In genomic region chr5:34914671-34915138, GRCh38 we compare ENCODE assay signal across 8 cellular contexts. TPM values are rescaled to one million over a fixed set of nuclear protein-coding genes. Genes with fewer than 3 reads are reported as not detected.
A peak's percentile ranks its signal among the peaks of the same experiment; 100 is the strongest.
DNase-seq lines count a peak whose midpoint lies in the region; ATAC-seq and TF ChIP-seq lines count a peak whose summit lies in the region.

No MANE protein-coding gene starts in this region.

- H3K4me3 Mint-ChIP-seq in natural killer cell (no peak overlapping the region), type B pancreatic cell (no peak overlapping the region)

- no peak for TF ChIP-seq CTCF in BE2C (IDR thresholded peaks at IDR 0.05; ENCODE audit: low read depth, low read length)
- TF ChIP-seq CTCF in epithelial cell of esophagus (IDR thresholded peaks at IDR 0.05; ENCODE audit: insufficient read depth, low read depth, low read length, missing control alignments) = no peak
- TF ChIP-seq CTCF in natural killer cell (IDR thresholded peaks at IDR 0.05) = no peak
- no peak for TF ChIP-seq CTCF in type B pancreatic cell (conservative IDR thresholded peaks at IDR 0.05)

- H3K4me1 Mint-ChIP-seq in natural killer cell (peaks cover 18 to 36% of the 10 kb centered on the region in 2 donors), type B pancreatic cell (ENCODE audit: unreplicated experiment) (peaks cover 19% of the 10 kb centered on the region)

- no peaks in the 10 kb centered on the region for H3K9me3 Mint-ChIP-seq in natural killer cell
- no peaks in the 10 kb centered on the region for H3K9me3 Mint-ChIP-seq in type B pancreatic cell

- intact Hi-C loops in natural killer cell (cut with micrococcal nuclease) = loop anchor here (1.0 to 5.0 kb wide), 5 partner anchors 15 to 1472 kb away; partner anchors contain the start of genes AMACR, DNAJC21, TARS1 and TTC23L

- ATAC-seq in GM19035 (IDR thresholded peaks at IDR 0.05; ENCODE audit: unreplicated experiment) (peak; percentile 16), HG03135 (IDR thresholded peaks at IDR 0.05; ENCODE audit: unreplicated experiment) (peak; percentile 23), natural killer cell (no peak)

- no peaks in the 10 kb centered on the region for H3K9me3 ChIP-seq in BE2C
- no peaks in the 10 kb centered on the region for H3K9me3 ChIP-seq in SK-N-MC (ENCODE audit: low read depth, low read length)

- DNase-seq in BE2C (peak; percentile 16), SK-N-MC (ENCODE audit: low read depth, low spot score) (no peak), epithelial cell of esophagus (ENCODE audit: low read depth) (no peak), natural killer cell (peak; percentile 21), type B pancreatic cell (ENCODE audit: extremely low spot score, unreplicated experiment) (no peak), D341Med (ENCODE audit: low spot score) (no peak)

- H3K36me3 ChIP-seq in BE2C = peaks cover 24% of the 10 kb centered on the region
- peaks cover 36% of the 10 kb centered on the region for H3K36me3 ChIP-seq in SK-N-MC (ENCODE audit: insufficient read depth, low read length)

- H3K27ac Mint-ChIP-seq in natural killer cell (no peak overlapping the region), type B pancreatic cell (no peak overlapping the region)

- H3K9ac ChIP-seq in SK-N-MC (ENCODE audit: insufficient read length) = peak overlapping the region; percentile 90

- H3K27me3 ChIP-seq in BE2C = no peaks in the 10 kb centered on the region

- H3K36me3 Mint-ChIP-seq in natural killer cell = peaks cover 7% of the 10 kb centered on the region
- H3K36me3 Mint-ChIP-seq in type B pancreatic cell = peaks cover 15% of the 10 kb centered on the region

- H3K4me3 ChIP-seq in BE2C (ENCODE audit: low read depth, low read length) (peak overlapping the region; percentile 86), SK-N-MC (peak overlapping the region; percentile 91), epithelial cell of esophagus (ENCODE audit: low read length) (peak overlapping the region; percentile 92)

- H3K4me1 ChIP-seq in BE2C = no peaks in the 10 kb centered on the region

- peak overlapping the region; percentile 72; the same call in 1 of the 2 replicates for H3K27ac ChIP-seq in SK-N-MC

- H3K27me3 Mint-ChIP-seq in natural killer cell (ENCODE audit: low read depth in 2 of 2) (no peaks in the 10 kb centered on the region), type B pancreatic cell (no peaks in the 10 kb centered on the region)

RNA-seq across cellular contexts. Expression of gene RAD1, which starts 0.6 kb away (rescaled TPM):
- 17.7 TPM for polyA plus RNA-seq in BE2C (2012; ENCODE audit: insufficient read depth, insufficient read length, low read depth)
- total RNA-seq in natural killer cell (10 to 100 TPM; 24.3 to 30.9 (median 29.7) TPM), type B pancreatic cell (ENCODE audit: low replicate concordance) (19.5 and 20.9 TPM in 2 replicates)

RNA-seq across cellular contexts. Expression of gene BRIX1, which starts 0.8 kb away (rescaled TPM):
- 113 TPM for polyA plus RNA-seq in BE2C (2012; ENCODE audit: insufficient read depth, insufficient read length, low read depth)
- total RNA-seq in natural killer cell (10 to 100 TPM; 18.0 to 30.9 (median 30.6) TPM), type B pancreatic cell (ENCODE audit: low replicate concordance) (32.7 and 38.0 TPM in 2 replicates)

RNA-seq across cellular contexts. Expression of gene DNAJC21, which starts 14.7 kb away (rescaled TPM):
- polyA plus RNA-seq in BE2C (2012; ENCODE audit: insufficient read depth, insufficient read length, low read depth) = 26.4 TPM
- total RNA-seq in natural killer cell (10 to 100 TPM; 46.8 to 57.9 (median 56.1) TPM), type B pancreatic cell (ENCODE audit: low replicate concordance) (46.6 and 53.2 TPM in 2 replicates)

Comparison
In these comparisons a context has a peak if more than half of its experiments do, and no peak if none do; other contexts are left out.
1. DNase-seq: peak in BE2C (single experiment) and natural killer cell (single experiment); none in SK-N-MC (single experiment), epithelial cell of esophagus (single experiment), type B pancreatic cell (single experiment) and D341Med (single experiment).
2. ATAC-seq: peak in GM19035 (single experiment) and HG03135 (single experiment); none in natural killer cell (0 of 3).
3. Peak in every context shown above with its lines, with median percentiles within 50 percentile points of each other: H3K4me3 ChIP-seq.